Comparison of ENCODE assay signal across 13 cellular contexts in the genomic region with DNA sequence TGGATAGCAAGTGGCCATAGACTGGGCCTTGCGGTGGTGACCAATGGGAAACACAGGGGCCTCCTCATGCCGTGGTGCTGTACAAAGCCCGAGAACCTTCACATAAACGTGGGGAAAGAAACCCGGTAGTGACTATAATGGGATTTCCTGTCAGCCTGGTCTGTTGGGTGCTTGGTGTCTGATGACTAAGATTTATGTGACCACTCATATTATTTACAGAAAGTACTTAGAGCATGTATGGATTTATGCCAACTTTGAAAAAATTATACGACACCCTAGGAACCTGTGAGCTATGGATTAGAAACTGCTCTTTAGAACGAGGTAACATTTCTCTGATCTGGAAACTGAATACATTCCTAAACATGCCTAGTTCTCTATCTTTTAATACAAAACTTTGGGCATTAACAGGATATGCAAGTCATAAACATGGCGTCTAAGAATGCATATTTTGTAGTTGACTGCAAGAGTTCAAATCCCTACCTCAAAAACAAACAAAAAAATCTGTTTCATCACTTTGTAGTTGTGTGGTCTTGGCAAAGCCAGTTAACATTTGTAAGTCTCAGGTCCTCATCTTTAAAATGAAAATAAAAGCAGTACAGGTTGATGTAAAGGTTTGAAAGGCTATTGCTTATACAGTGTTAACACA.
A peak's percentile ranks its signal among the peaks of the same experiment; 100 is the strongest.
DNase-seq lines count a peak whose midpoint lies in the region; ATAC-seq and TF ChIP-seq lines count a peak whose summit lies in the region.
"Had no signal": no experiment of that assay in that cellular context is flagged by ENCODE, and none has a peak within 500 bp of the region (broad histone marks: within the 10 kb centered on the region; RNA-seq: fewer than 3 reads in every experiment).

No MANE protein-coding gene starts in this region.

- H3K4me3 Mint-ChIP-seq in T-cell: no peak overlapping the region

- intact Hi-C loops in cardiac septum (cut with DNase I): no loop called here

- no peaks in the 10 kb centered on the region for H3K36me3 Mint-ChIP-seq in T-cell
- H3K36me3 Mint-ChIP-seq: activated naive CD4-positive, alpha-beta T cell treated with anti-CD3 and anti-CD28 coated beads, Interleukin-2, amount 50 U/mL, for 72 hours had no signal

- DNase-seq in GM06990 (ENCODE audit: extremely low read depth, insufficient read length) (peak; percentile 7), LHCN-M2 (ENCODE audit: low read depth) (peak; percentile 23), RWPE1 (ENCODE audit: low spot score) (peak; percentile 33), hepatic stellate cell (ENCODE audit: low spot score) (peak; percentile 2), T-cell (no peak), cardiac septum (ENCODE audit: low spot score) (no peak), superior temporal gyrus (ENCODE audit: extremely low spot score) (no peak), DMS114 treated with DMSO at 0.1 percent for 48 hours (lab: John Stamatoyannopoulos, UW; ENCODE audit: unreplicated experiment) (no peak)
- DNase-seq: stimulated activated CD4-positive, alpha-beta T cell treated with anti-CD3 and anti-CD28 coated beads, Interleukin-4, amount 100 ng/mL, for 4 hours; stimulated activated naive CD8-positive, alpha-beta T cell treated with anti-CD3 and anti-CD28 coated beads, Interleukin-15, Interleukin-2, amounts not matched to agents 100 U/mL and 50 U/mL, for 24 hours; T-helper 9 cell had no signal

- H3K27ac Mint-ChIP-seq in T-cell: no peak overlapping the region
- H3K27ac Mint-ChIP-seq: activated naive CD4-positive, alpha-beta T cell treated with anti-CD3 and anti-CD28 coated beads, Interleukin-2, amount 50 U/mL, for 72 hours had no signal

- TF ChIP-seq CTCF in GM06990 (IDR thresholded peaks at IDR 0.05; ENCODE audit: insufficient read depth, low read length, poor library complexity, severe bottlenecking) (no peak), RWPE1 (conservative IDR thresholded peaks at IDR 0.05; ENCODE audit: low read depth) (no peak)

- no peaks in the 10 kb centered on the region for H3K36me3 ChIP-seq in GM06990 (ENCODE audit: control insufficient read depth, insufficient read depth, low read length)
- H3K36me3 ChIP-seq: BLaER1 had no signal

- H3K4me1 Mint-ChIP-seq in T-cell: no peaks in the 10 kb centered on the region

- H3K9me3 Mint-ChIP-seq in T-cell: no peaks in the 10 kb centered on the region
- H3K9me3 Mint-ChIP-seq: activated naive CD4-positive, alpha-beta T cell treated with anti-CD3 and anti-CD28 coated beads, Interleukin-2, amount 50 U/mL, for 72 hours had no signal

- H3K4me3 ChIP-seq in GM06990 (replicated peaks; ENCODE audit: low read depth, low read length): no peak overlapping the region
- H3K4me3 ChIP-seq: BLaER1 had no signal

- no peak for ATAC-seq in T-cell (replicated peaks in 1 of 4)
- ATAC-seq: activated naive CD4-positive, alpha-beta T cell treated with anti-CD3 and anti-CD28 coated beads, Interleukin-2, amount 50 U/mL, for 72 hours; stimulated activated naive CD8-positive, alpha-beta T cell treated with anti-CD3 and anti-CD28 coated beads, Interleukin-15, Interleukin-2, amounts not matched to agents 100 U/mL and 50 U/mL, for 24 hours had no signal

- POLR2A ChIA-PET in RWPE1 (lab: Yijun Ruan, JAX; ENCODE audit: low non-redundant PET): no interaction called here
- POLR2A ChIA-PET in T-cell (lab: Charles Lee): no interaction called here

- H3K27me3 ChIP-seq in GM06990 (replicated peaks; ENCODE audit: control insufficient read depth, insufficient read depth, low read length): no peaks in the 10 kb centered on the region
- H3K27me3 ChIP-seq: BLaER1 had no signal

- CTCF ChIA-PET in RWPE1 (lab: Yijun Ruan, JAX): no interaction called here
- CTCF ChIA-PET in T-cell (lab: Charles Lee): no interaction called here

- H3K27ac ChIP-seq in RWPE1: no peak overlapping the region
- H3K27ac ChIP-seq: BLaER1 had no signal

- H3K27me3 Mint-ChIP-seq in T-cell: peaks cover 0 to 2% of the 10 kb centered on the region in 2 donors

Comparison
In these comparisons a context has a peak if more than half of its experiments do, and no peak if none do; other contexts are left out.
1. DNase-seq: peak in GM06990 (single experiment), LHCN-M2 (single experiment), RWPE1 (single experiment) and hepatic stellate cell (single experiment); none in T-cell (0 of 34), cardiac septum (single experiment), superior temporal gyrus (single experiment) and DMS114 treated with DMSO at 0.1 percent for 48 hours (single experiment).